In genomic region chr20:14902432-14903089, GRCh38 we compare ENCODE assay signal across 14 cellular contexts.
A peak's percentile ranks its signal among the peaks of the same experiment; 100 is the strongest.
DNase-seq lines count a peak whose midpoint lies in the region; ATAC-seq, FAIRE-seq and TF ChIP-seq lines count a peak whose summit lies in the region.
"Had no signal": no experiment of that assay in that cellular context is flagged by ENCODE, and none has a peak within 500 bp of the region (broad histone marks: within the 10 kb centered on the region; RNA-seq: fewer than 3 reads in every experiment).

No MANE protein-coding gene starts in this region.

- H3K27ac Mint-ChIP-seq in CD8-positive, alpha-beta memory T cell: no peak overlapping the region
- no peak overlapping the region for H3K27ac Mint-ChIP-seq in MCF 10A (ENCODE audit: low read depth, unreplicated experiment)
- H3K27ac Mint-ChIP-seq: activated T-helper 17 cell treated with anti-CD3 and anti-CD28 coated beads, Interleukin-2, amount 50 U/mL, for 72 hours; dendritic cell treated with granulocyte-macrophage colony-stimulating factor and Interleukin-4, amounts not matched to agents 40 ng/mL and 50 ng/mL, for 4 days had no signal

- POLR2A ChIA-PET in GM12878 (lab: Charles Lee): no interaction called here
- POLR2A ChIA-PET in CD8-positive, alpha-beta memory T cell (lab: Charles Lee): no interaction called here
- POLR2A ChIA-PET in MCF 10A (lab: Yijun Ruan, JAX): interaction anchor here (0.7 to 0.9 kb wide), 2 partner anchors 14 to 52 kb away, joined by 3 read pairs; no protein-coding TSS in a partner anchor

- peak in 1 of 2 experiments; percentile 50; a peak in 2 of 4 replicates for TF ChIP-seq EP300 in GM12878 (IDR thresholded peaks at IDR 0.05; ENCODE audit: borderline replicate concordance in 1 of 2, control insufficient read depth in 1 of 2, low read depth in 2 of 2, low read length in 2 of 2)

- no TSS peak for BruUV-seq in GM12878 (replicated peaks; lab: Mats Ljungman, UMichigan)
- no TSS peak for BruUV-seq in MCF 10A (replicated peaks; lab: Mats Ljungman, UMichigan)

- H3K27me3 ChIP-seq in GM12878 (replicated peaks in 1 of 2; ENCODE audit: control insufficient read depth in 2 of 2, insufficient read depth in 2 of 2, low read length in 1 of 2) (no peaks in the 10 kb centered on the region), body of pancreas (no peaks in the 10 kb centered on the region)
- no peaks in the 10 kb centered on the region for H3K27me3 ChIP-seq in CD8-positive, alpha-beta memory T cell (ENCODE audit: insufficient read depth, low read length, poor library complexity, severe bottlenecking)

- TF ChIP-seq RAD21 in GM12878 (IDR thresholded peaks at IDR 0.05; ENCODE audit: insufficient read depth, low read depth, low read length): no peak

- peak; percentile 96 for FAIRE-seq in GM12878 (lab: Jason Lieb, UNC)
- FAIRE-seq: D721Med had no signal

- H3K79me2 ChIP-seq in GM12878 (ENCODE audit: control insufficient read depth, insufficient read depth, low read length): no peaks in the 10 kb centered on the region

- peak overlapping the region; percentile 72 for H3K4me2 ChIP-seq in GM12878 (ENCODE audit: control insufficient read depth, insufficient read depth)

- SMC1A ChIA-PET in GM12878 (lab: Charles Lee; ENCODE audit: uncharacterized antibody, unreplicated experiment): interaction anchor here (0.7 to 1.0 kb wide), 3 partner anchors 56 to 125 kb away, joined by 3 to 4 read pairs (median 3); no protein-coding TSS in a partner anchor

- peak; percentile 96 for ATAC-seq in GM18909 (IDR thresholded peaks at IDR 0.05; ENCODE audit: poor library complexity, unreplicated experiment)
- peak; percentile 93 for ATAC-seq in GM21737 (IDR thresholded peaks at IDR 0.05; ENCODE audit: unreplicated experiment)
- peak; percentile 98 for ATAC-seq in HG03175 (IDR thresholded peaks at IDR 0.05; ENCODE audit: unreplicated experiment)
- ATAC-seq in GM12878: peak; percentile 99
- ATAC-seq in body of pancreas: no peak
- ATAC-seq: activated T-helper 17 cell treated with anti-CD3 and anti-CD28 coated beads, Interleukin-2, amount 50 U/mL, for 72 hours had no signal

- TF ChIP-seq CTCF in GM12878 (IDR thresholded peaks at IDR 0.05 in 2 of 3, conservative IDR thresholded peaks at IDR 0.05 in 1 of 3; ENCODE audit: control insufficient read depth in 2 of 3, extremely low read depth in 1 of 3, insufficient read depth in 1 of 3, low read depth in 3 of 3, low read length in 3 of 3): no peak
- no peak for TF ChIP-seq CTCF in body of pancreas (IDR thresholded peaks at IDR 0.05)
- TF ChIP-seq CTCF in MCF 10A (IDR thresholded peaks at IDR 0.05; ENCODE audit: unreplicated experiment): no peak

- no peaks in the 10 kb centered on the region for H4K20me1 ChIP-seq in GM12878 (ENCODE audit: control insufficient read depth, insufficient read depth)

- intact Hi-C loops in GM12878 (cut with micrococcal nuclease; ENCODE audit: unreplicated experiment): loop anchor here (2.0 kb wide), 1 partner anchor 70 kb away; no protein-coding TSS in a partner anchor
- intact Hi-C loops in body of pancreas (cut with DNase I): no loop called here
- intact Hi-C loops in MCF 10A (cut with micrococcal nuclease): no loop called here

- H3K36me3 ChIP-seq in GM12878 (ENCODE audit: control insufficient read depth in 2 of 2, insufficient read depth in 2 of 2, low read length in 1 of 2): no peaks in the 10 kb centered on the region
- H3K36me3 ChIP-seq in body of pancreas (replicated peaks in 1 of 2; ENCODE audit: insufficient read depth in 1 of 2, low read depth in 2 of 2): no peaks in the 10 kb centered on the region
- H3K36me3 ChIP-seq in CD8-positive, alpha-beta memory T cell (ENCODE audit: insufficient read depth, low read length): no peaks in the 10 kb centered on the region

- no peak overlapping the region for H3K4me3 ChIP-seq in GM12878
- H3K4me3 ChIP-seq in body of pancreas: no peak overlapping the region
- H3K4me3 ChIP-seq in CD8-positive, alpha-beta memory T cell (ENCODE audit: low read length): no peak overlapping the region
- H3K4me3 ChIP-seq: GM23248, lung had no signal

- H3K27me3 Mint-ChIP-seq in CD8-positive, alpha-beta memory T cell: no peaks in the 10 kb centered on the region
- H3K27me3 Mint-ChIP-seq in MCF 10A (ENCODE audit: insufficient read depth, unreplicated experiment): no peaks in the 10 kb centered on the region
- H3K27me3 Mint-ChIP-seq: activated T-helper 17 cell treated with anti-CD3 and anti-CD28 coated beads, Interleukin-2, amount 50 U/mL, for 72 hours; dendritic cell treated with granulocyte-macrophage colony-stimulating factor and Interleukin-4, amounts not matched to agents 40 ng/mL and 50 ng/mL, for 4 days had no signal

- TF ChIP-seq POLR2A in GM12878 (IDR thresholded peaks at IDR 0.05; ENCODE audit: low read depth, low read length) (no peak), body of pancreas (IDR thresholded peaks at IDR 0.05) (no peak)

- peaks cover 1% of the 10 kb centered on the region; the same call in 1 of the 3 replicates for H3K9me3 ChIP-seq in GM12878 (replicated peaks; ENCODE audit: control insufficient read depth, insufficient read depth, low read length)
- no peaks in the 10 kb centered on the region for H3K9me3 ChIP-seq in body of pancreas
- H3K9me3 ChIP-seq in CD8-positive, alpha-beta memory T cell (ENCODE audit: low read length): no peaks in the 10 kb centered on the region

- in situ Hi-C loops in GM12878 (cut with MboI): no loop called here

- RAD21 ChIA-PET in GM12878 (lab: Charles Lee; ENCODE audit: unreplicated experiment): interaction anchor here (0.6 kb wide), 1 partner anchor 38 kb away, joined by 3 read pairs; no protein-coding TSS in a partner anchor

- 2% methylated on average over 3 of the region's 4 CpGs for WGBS in GM12878 (ENCODE audit: insufficient coverage, insufficient replicate concordance, low lambda C conversion rate, missing lambda C conversion rate)
- WGBS in body of pancreas, 2 donors: 82 to 84% methylated on average over 4 of the region's 4 CpGs

- H3K9ac ChIP-seq in GM12878 (ENCODE audit: control insufficient read depth, insufficient read depth, low read length): no peak overlapping the region
- H3K9ac ChIP-seq: GM23248 had no signal

- peaks cover 3 to 15% (median 7%) of the 10 kb centered on the region in 5 donors for H3K9me3 Mint-ChIP-seq in CD8-positive, alpha-beta memory T cell
- peaks cover 5% of the 10 kb centered on the region for H3K9me3 Mint-ChIP-seq in MCF 10A (ENCODE audit: unreplicated experiment)

- H3K4me1 Mint-ChIP-seq in CD8-positive, alpha-beta memory T cell: no peaks in the 10 kb centered on the region
- H3K4me1 Mint-ChIP-seq in MCF 10A (ENCODE audit: insufficient read depth, unreplicated experiment): no peaks in the 10 kb centered on the region
- H3K4me1 Mint-ChIP-seq: activated T-helper 17 cell treated with anti-CD3 and anti-CD28 coated beads, Interleukin-2, amount 50 U/mL, for 72 hours had no signal

- H3K4me1 ChIP-seq in GM12878 (ENCODE audit: control insufficient read depth, insufficient read depth, low read length): peaks cover 9% of the 10 kb centered on the region; the same call in 1 of the 2 replicates
- H3K4me1 ChIP-seq in body of pancreas: no peaks in the 10 kb centered on the region
- H3K4me1 ChIP-seq in CD8-positive, alpha-beta memory T cell (ENCODE audit: insufficient read depth, low read length): no peaks in the 10 kb centered on the region

- CTCF ChIA-PET in GM12878 (lab: Yijun Ruan, JAX): interaction anchor here (0.7 to 1.3 kb wide), 2 partner anchors 33 to 162 kb away, joined by 3 read pairs; no protein-coding TSS in a partner anchor
- CTCF ChIA-PET in CD8-positive, alpha-beta memory T cell (lab: Charles Lee): no interaction called here
- CTCF ChIA-PET in MCF 10A (lab: Yijun Ruan, JAX): no interaction called here

- DNase-seq in GM12878 (ENCODE audit: low read depth, low spot score): peak; percentile 87
- DNase-seq in body of pancreas: no peak
- DNase-seq in CD8-positive, alpha-beta memory T cell: no peak
- no peak for DNase-seq in stimulated activated CD4-positive, alpha-beta T cell treated with anti-CD3 and anti-CD28 coated beads, Interleukin-2, amount 100 ng/mL, for 48 hours
- no peak for DNase-seq in MCF 10A (ENCODE audit: unreplicated experiment)
- DNase-seq: GM23248, NCI-H774 had no signal

- peaks cover 0 to 3% (median 0%) of the 10 kb centered on the region in 3 donors for H3K36me3 Mint-ChIP-seq in CD8-positive, alpha-beta memory T cell
- no peaks in the 10 kb centered on the region for H3K36me3 Mint-ChIP-seq in MCF 10A (ENCODE audit: insufficient read depth, unreplicated experiment)

- no peak overlapping the region for H3K4me3 Mint-ChIP-seq in CD8-positive, alpha-beta memory T cell
- H3K4me3 Mint-ChIP-seq in MCF 10A (ENCODE audit: unreplicated experiment): no peak overlapping the region
- H3K4me3 Mint-ChIP-seq: activated T-helper 17 cell treated with anti-CD3 and anti-CD28 coated beads, Interleukin-2, amount 50 U/mL, for 72 hours; dendritic cell treated with granulocyte-macrophage colony-stimulating factor and Interleukin-4, amounts not matched to agents 40 ng/mL and 50 ng/mL, for 4 days had no signal

- H2AFZ ChIP-seq in GM12878 (ENCODE audit: control insufficient read depth, low read depth, low read length): no peak overlapping the region; the same call in 1 of the 2 replicates
- H2AFZ ChIP-seq: GM23248 had no signal

- H3K27ac ChIP-seq in GM12878 (ENCODE audit: control insufficient read depth, insufficient read depth) (peak overlapping the region; percentile 13; the same call in 1 of the 2 replicates), body of pancreas (no peak overlapping the region)
- no peak overlapping the region for H3K27ac ChIP-seq in CD8-positive, alpha-beta memory T cell (ENCODE audit: low read depth, low read length)
- H3K27ac ChIP-seq: GM23248 had no signal

TF ChIP-seq in GM12878, 131 proteins besides CTCF, POLR2A, EP300 and RAD21 (continues in another document):
- no peak for TF ChIP-seq CBX3 (IDR thresholded peaks at IDR 0.05; ENCODE audit: borderline replicate concordance, low read depth)
- TF ChIP-seq, protein P1, sequence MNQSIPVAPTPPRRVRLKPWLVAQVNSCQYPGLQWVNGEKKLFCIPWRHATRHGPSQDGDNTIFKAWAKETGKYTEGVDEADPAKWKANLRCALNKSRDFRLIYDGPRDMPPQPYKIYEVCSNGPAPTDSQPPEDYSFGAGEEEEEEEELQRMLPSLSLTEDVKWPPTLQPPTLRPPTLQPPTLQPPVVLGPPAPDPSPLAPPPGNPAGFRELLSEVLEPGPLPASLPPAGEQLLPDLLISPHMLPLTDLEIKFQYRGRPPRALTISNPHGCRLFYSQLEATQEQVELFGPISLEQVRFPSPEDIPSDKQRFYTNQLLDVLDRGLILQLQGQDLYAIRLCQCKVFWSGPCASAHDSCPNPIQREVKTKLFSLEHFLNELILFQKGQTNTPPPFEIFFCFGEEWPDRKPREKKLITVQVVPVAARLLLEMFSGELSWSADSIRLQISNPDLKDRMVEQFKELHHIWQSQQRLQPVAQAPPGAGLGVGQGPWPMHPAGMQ (IDR thresholded peaks at IDR 0.05; ENCODE audit: borderline replicate concordance): no peak
